In the genomic region with DNA sequence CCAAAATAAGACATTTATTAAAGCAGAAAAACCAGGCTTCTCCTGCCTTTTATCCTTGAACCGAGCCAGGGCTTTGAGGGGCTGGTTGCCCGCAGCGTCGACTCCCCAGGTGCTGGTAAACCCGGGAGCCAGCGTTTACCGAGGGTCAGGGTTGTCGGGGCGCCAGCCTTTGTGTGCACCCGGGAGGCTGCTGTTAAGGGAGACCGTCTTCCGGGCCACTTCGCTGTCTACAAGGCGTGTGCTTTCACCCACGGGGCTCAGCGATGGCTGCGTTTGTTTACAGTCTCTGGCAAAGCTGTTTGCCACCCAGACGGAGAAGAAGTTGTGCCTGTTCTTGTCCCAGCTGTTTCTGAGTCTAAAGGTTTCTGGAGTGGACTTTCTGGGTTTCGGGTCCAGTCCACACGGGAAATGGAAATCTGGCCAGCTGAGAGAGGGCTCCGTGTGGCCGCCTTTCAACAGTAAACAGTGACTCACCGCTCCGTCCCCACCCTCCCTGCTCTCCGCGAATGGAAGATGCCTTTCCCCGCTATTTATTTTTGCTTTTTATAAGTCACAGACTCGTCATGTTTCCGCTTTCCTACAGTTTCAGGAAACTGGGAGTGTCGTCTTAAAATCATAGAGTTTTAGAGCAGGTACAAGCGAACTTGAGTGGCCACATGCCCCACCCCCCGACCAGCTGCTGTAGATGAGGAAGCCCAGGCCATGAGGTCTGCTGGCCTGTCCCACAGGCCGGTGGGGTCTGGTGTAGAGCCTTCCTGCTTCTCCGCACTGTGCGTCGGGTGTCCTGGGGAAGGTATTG, we compare ENCODE assay signal across 8 cellular contexts. TPM values are rescaled to one million over a fixed set of nuclear protein-coding genes. Genes with fewer than 3 reads are reported as not detected.
DNase-seq lines count a peak whose midpoint lies in the region; ATAC-seq, FAIRE-seq and TF ChIP-seq lines count a peak whose summit lies in the region.

No MANE protein-coding gene starts in this region.

- DNase-seq in A549 (ENCODE audit: low read depth in 1 of 2, low spot score in 1 of 2) (peak; percentile 72 to 86), T-helper 22 cell (ENCODE audit: low read depth) (peak; percentile 56), iris pigment epithelial cell (ENCODE audit: low read depth) (peak; percentile 93), smooth muscle cell of the brain vasculature (ENCODE audit: low read depth, low spot score) (peak; percentile 57), foreskin melanocyte (no peak), NK-92 (lab: John Stamatoyannopoulos, UW; ENCODE audit: unreplicated experiment) (no peak)

- no peaks in the 10 kb centered on the region for H3K9me3 ChIP-seq in A549
- no peaks in the 10 kb centered on the region for H3K9me3 ChIP-seq in HEK293 (ENCODE audit: control insufficient read depth, insufficient read depth, low read depth, low read length)

- CTCF ChIA-PET in A549 (lab: Yijun Ruan, JAX): interaction anchor here (1.0 to 18.4 kb wide), 8 partner anchors 10 to 58 kb away, joined by 3 to 204 read pairs (median 5); partner anchors contain the start of gene TMEM184A
- CTCF ChIA-PET in HEK293 (lab: Yijun Ruan, JAX): interaction anchor here (0.6 to 2.4 kb wide), 4 partner anchors 17 to 32 kb away, joined by 3 to 11 read pairs (median 3); partner anchors contain the start of gene TMEM184A

- WGBS in A549 (ENCODE audit: missing lambda C conversion rate): 3% methylated on average over 25 of the region's 36 CpGs

- TF ChIP-seq CTCF in A549 (IDR thresholded peaks at IDR 0.05): no peak
- no peak for TF ChIP-seq CTCF in HEK293 (tag by site-specific recombination; IDR thresholded peaks at IDR 0.05)
- no peak for TF ChIP-seq CTCF in brain (conservative IDR thresholded peaks at IDR 0.05)

- peak; percentile 45 for TF ChIP-seq POLR2A in A549 (IDR thresholded peaks at IDR 0.05; ENCODE audit: low read length)

- H3K27me3 Mint-ChIP-seq in brain: peaks cover under 1% of the 10 kb centered on the region

- H3K36me3 Mint-ChIP-seq in brain: no peaks in the 10 kb centered on the region

- peaks cover 35% of the 10 kb centered on the region for H3K4me1 Mint-ChIP-seq in brain

- no peak for TF ChIP-seq RAD21 in A549 (conservative IDR thresholded peaks at IDR 0.05 in 1 of 2, IDR thresholded peaks at IDR 0.05 in 1 of 2)

- POLR2A ChIA-PET in A549 (lab: Yijun Ruan, JAX): interaction anchor here (0.7 to 1.3 kb wide), 5 partner anchors 15 to 26 kb away, joined by 3 to 4 read pairs (median 3); partner anchors contain the start of gene TMEM184A
- POLR2A ChIA-PET in HEK293 (lab: Yijun Ruan, JAX): interaction anchor here (0.7 to 2.0 kb wide), 5 partner anchors 11 to 66 kb away, joined by 3 to 17 read pairs (median 3); partner anchors contain the start of genes INTS1 and TMEM184A

- peak overlapping the region; percentile 97 to 98 for H3K27ac ChIP-seq in A549
- H3K27ac ChIP-seq in HEK293 (ENCODE audit: extremely low read depth, low read depth, low read length): peak overlapping the region; percentile 62

- peak in 1 of 2 experiments; percentile 26; a peak in 2 of 5 replicates for TF ChIP-seq EP300 in A549 (IDR thresholded peaks at IDR 0.05)

- peak overlapping the region; percentile 98 for H3K4me3 ChIP-seq in A549
- H3K4me3 ChIP-seq in HEK293 (ENCODE audit: low read depth, low read length): peak overlapping the region; percentile 71

- no peaks in the 10 kb centered on the region for H3K9me3 Mint-ChIP-seq in brain

- H3K36me3 ChIP-seq in HEK293 (ENCODE audit: control insufficient read depth in 2 of 2, insufficient read depth in 1 of 2, low read length in 2 of 2): no peaks in the 10 kb centered on the region

- H3K4me3 Mint-ChIP-seq in brain: peak overlapping the region; percentile 71 to 95 (median 85)

- H3K4me2 ChIP-seq in A549: peak overlapping the region; percentile 98

- FAIRE-seq in A549 (lab: Jason Lieb, UNC): peak; percentile 54

- H3K4me1 ChIP-seq in A549 (peaks cover 44% of the 10 kb centered on the region), HEK293 (ENCODE audit: control insufficient read depth, insufficient read depth, low read length) (peaks cover 25% of the 10 kb centered on the region)

- peak overlapping the region; percentile 17 to 91 (median 83) for H3K27ac Mint-ChIP-seq in brain

- ATAC-seq in A549: peak; percentile 9 to 22; a peak in 3 of 6 replicates

TF ChIP-seq in A549, 52 proteins besides CTCF, POLR2A, EP300 and RAD21 (continues in another document):
- TF ChIP-seq BCL3 (IDR thresholded peaks at IDR 0.05) (peak; percentile 20; the same call in 1 of the 3 replicates), JUN (IDR thresholded peaks at IDR 0.05) (peak; percentile 63 to 77; a peak in 4 of 5 replicates), TFCP2L1 (CRISPR knock-in tag; IDR thresholded peaks at IDR 0.05) (0 out of 2 replicates have a peak, but pooled peaks have one; percentile 61), HEYL (CRISPR knock-in tag; IDR thresholded peaks at IDR 0.05) (no peak), ESRRA (IDR thresholded peaks at IDR 0.05; ENCODE audit: borderline replicate concordance, low read length) (no peak), HDAC2 (IDR thresholded peaks at IDR 0.05) (no peak), MAFK (IDR thresholded peaks at IDR 0.05; ENCODE audit: partially characterized antibody) (no peak), CEBPB (IDR thresholded peaks at IDR 0.05) (no peak), HOXB5 (CRISPR knock-in tag; IDR thresholded peaks at IDR 0.05) (no peak), HOXA7 (CRISPR knock-in tag; IDR thresholded peaks at IDR 0.05) (peak; percentile 66)

TF ChIP-seq in HEK293, 187 proteins besides CTCF, POLR2A, EP300 and RAD21 (continues in another document):
- peak; percentile 50; the same call in 1 of the 2 replicates for TF ChIP-seq KLF10 (tag by site-specific recombination; IDR thresholded peaks at IDR 0.05)
- TF ChIP-seq FEZF1 (tag by site-specific recombination; IDR thresholded peaks at IDR 0.05): peak; percentile 16; the same call in 1 of the 2 replicates
- TF ChIP-seq ZBTB20 (tag by site-specific recombination; IDR thresholded peaks at IDR 0.05): peak; percentile 82

RNA-seq across cellular contexts. Expression of gene MAFK, which starts 2.2 kb away (rescaled TPM):
- polyA plus RNA-seq in A549 (2011; rRNA removed) (61.0 and 67.9 TPM in 2 replicates), A549 (2017; fragmentation: RNase III; extraction: RNeasy Plus Mini Kit Qiagen cat#74134 plus additional on column Dnase treatment) (93.1 to 106 TPM (median 101 TPM) in 3 replicates), brain (ENCODE audit: insufficient read depth, low read depth, low replicate concordance) (17.9 TPM)
- polyA plus RNA-seq in A549 (2012; cell fraction: cytosol; rRNA removed): 47.0 and 67.0 TPM in 2 replicates
- polyA plus RNA-seq in A549 (2012; cell fraction: nucleus; rRNA removed): 433 and 488 TPM in 2 replicates
- 25.5 and 36.5 TPM in 2 replicates for polyA minus RNA-seq in A549 (2011; rRNA and poly(A)+ RNA removed)

RNA-seq across cellular contexts. Expression of gene TMEM184A, which starts 23.4 kb away (rescaled TPM):
- polyA plus RNA-seq in A549 (2011; rRNA removed): 18.4 and 22.0 TPM in 2 replicates
- polyA plus RNA-seq in A549 (2012; cell fraction: cytosol; rRNA removed): 22.6 and 32.6 TPM in 2 replicates
- polyA plus RNA-seq in A549 (2012; cell fraction: nucleus; rRNA removed): 86.6 and 140 TPM in 2 replicates
- polyA plus RNA-seq in A549 (2017; fragmentation: RNase III; extraction: RNeasy Plus Mini Kit Qiagen cat#74134 plus additional on column Dnase treatment): 14.3 to 16.1 TPM (median 15.8 TPM) in 3 replicates
- polyA minus RNA-seq in A549 (2011; rRNA and poly(A)+ RNA removed): 51.8 and 53.5 TPM in 2 replicates
- polyA plus RNA-seq in brain (ENCODE audit: insufficient read depth, low read depth, low replicate concordance): 4.3 TPM

RNA-seq across cellular contexts. Expression of gene INTS1, which starts 28.5 kb away (rescaled TPM):
- polyA plus RNA-seq in A549 (2011; rRNA removed) (14.6 and 18.4 TPM in 2 replicates), A549 (2017; fragmentation: RNase III; extraction: RNeasy Plus Mini Kit Qiagen cat#74134 plus additional on column Dnase treatment) (48.0 to 48.7 TPM (median 48.1 TPM) in 3 replicates), brain (ENCODE audit: insufficient read depth, low read depth, low replicate concordance) (102 TPM)
- polyA plus RNA-seq in A549 (2012; cell fraction: cytosol; rRNA removed): 50.9 and 73.0 TPM in 2 replicates
- polyA plus RNA-seq in A549 (2012; cell fraction: nucleus; rRNA removed): 263 and 419 TPM in 2 replicates
- polyA minus RNA-seq in A549 (2011; rRNA and poly(A)+ RNA removed): 28.4 and 51.5 TPM in 2 replicates

RNA-seq across cellular contexts. Expression of gene PSMG3, which starts 37.2 kb away (rescaled TPM):
- polyA plus RNA-seq in A549 (2011; rRNA removed): 83.9 and 89.3 TPM in 2 replicates
- polyA plus RNA-seq in A549 (2012; cell fraction: cytosol; rRNA removed): 158 and 161 TPM in 2 replicates
- polyA plus RNA-seq in A549 (2012; cell fraction: nucleus; rRNA removed): 102 and 111 TPM in 2 replicates
- polyA plus RNA-seq in A549 (2017; fragmentation: RNase III; extraction: RNeasy Plus Mini Kit Qiagen cat#74134 plus additional on column Dnase treatment): 75.9 to 81.0 TPM (median 78.3 TPM) in 3 replicates
- 22.6 and 32.9 TPM in 2 replicates for polyA minus RNA-seq in A549 (2011; rRNA and poly(A)+ RNA removed)
- 68.4 TPM for polyA plus RNA-seq in brain (ENCODE audit: insufficient read depth, low read depth, low replicate concordance)

Comparison
In these comparisons a context has a peak if more than half of its experiments do, and no peak if none do; other contexts are left out.
1. DNase-seq: peak in A549 (2 of 2), T-helper 22 cell (single experiment), iris pigment epithelial cell (single experiment) and smooth muscle cell of the brain vasculature (single experiment); none in foreskin melanocyte (single experiment) and NK-92 (single experiment).
2. Of the 5 proteins assayed by ChIP-seq in both HEK293 and A549: peak only in HEK293: none; only in A549: HOXA7 and PBX3; in both: none; in neither: 3.